22 cellular contexts compared by ENCODE assay signal in genomic region chr1:203353486-203353885, GRCh38. TPM values are rescaled to one million over a fixed set of nuclear protein-coding genes. Genes with fewer than 3 reads are reported as not detected.
"Had no signal": no experiment of that assay in that cellular context is flagged by ENCODE, and none has a peak within 500 bp of the region (broad histone marks: within the 10 kb centered on the region; RNA-seq: fewer than 3 reads in every experiment).

No MANE protein-coding gene starts in this region.

- ATAC-seq: effector memory CD8-positive, alpha-beta T cell; left cardiac atrium; naive thymus-derived CD4-positive, alpha-beta T cell; psoas muscle; stimulated activated memory B cell treated with anti-CD40 and anti-IgM and Interleukin-4, amounts not matched to agents 10 μg/mL and 1 μg/mL and 100 μg/mL, for 72 hours had no signal

- H3K4me1 ChIP-seq: psoas muscle, right lobe of liver had no signal

- H3K4me3 ChIP-seq: esophagus squamous epithelium, hepatocyte, left ventricle myocardium inferior, lung, psoas muscle, right lobe of liver, spleen, tibial nerve had no signal

- H3K36me3 ChIP-seq: esophagus squamous epithelium, left ventricle myocardium inferior, neutrophil, right lobe of liver, spleen, tibial nerve had no signal

- DNase-seq: effector memory CD8-positive, alpha-beta T cell; esophagus squamous epithelium; foreskin melanocyte; head of caudate nucleus; kidney; left cardiac atrium; left ventricle myocardium inferior; naive thymus-derived CD4-positive, alpha-beta T cell; psoas muscle; retina; right lobe of liver; spleen; stimulated activated CD4-positive, alpha-beta T cell treated with anti-CD3 and anti-CD28 coated beads, Interleukin-15, amount 100 ng/mL, for 24 hours; stimulated activated CD4-positive, alpha-beta T cell treated with anti-CD3 and anti-CD28 coated beads, Interleukin-1b, Interleukin-23, amount 100 ng/mL, for 48 hours; stimulated activated CD4-positive, alpha-beta T cell treated with anti-CD3 and anti-CD28 coated beads, Interleukin-4, amount 100 ng/mL, for 24 hours had no signal

- H3K27me3 ChIP-seq: esophagus squamous epithelium, hepatocyte, right lobe of liver, tibial nerve had no signal

- H3K9me3 ChIP-seq: esophagus squamous epithelium, left ventricle myocardium inferior, neutrophil, psoas muscle, right lobe of liver, tibial nerve had no signal

- H3K27ac ChIP-seq: hepatocyte, left ventricle myocardium inferior, neutrophil, psoas muscle, right lobe of liver, spleen had no signal

- H3K4me2 ChIP-seq: hepatocyte had no signal

- H2AFZ ChIP-seq: hepatocyte had no signal

RNA-seq across cellular contexts. Expression of gene FMOD, which starts 2.6 kb away (rescaled TPM):
- total RNA-seq: mononuclear cell; naive thymus-derived CD4-positive, alpha-beta T cell had no signal
- polyA plus RNA-seq: naive thymus-derived CD4-positive, alpha-beta T cell; neural cell had no signal
